Comparison of ENCODE assay signal across 2 cellular contexts in the genomic region with DNA sequence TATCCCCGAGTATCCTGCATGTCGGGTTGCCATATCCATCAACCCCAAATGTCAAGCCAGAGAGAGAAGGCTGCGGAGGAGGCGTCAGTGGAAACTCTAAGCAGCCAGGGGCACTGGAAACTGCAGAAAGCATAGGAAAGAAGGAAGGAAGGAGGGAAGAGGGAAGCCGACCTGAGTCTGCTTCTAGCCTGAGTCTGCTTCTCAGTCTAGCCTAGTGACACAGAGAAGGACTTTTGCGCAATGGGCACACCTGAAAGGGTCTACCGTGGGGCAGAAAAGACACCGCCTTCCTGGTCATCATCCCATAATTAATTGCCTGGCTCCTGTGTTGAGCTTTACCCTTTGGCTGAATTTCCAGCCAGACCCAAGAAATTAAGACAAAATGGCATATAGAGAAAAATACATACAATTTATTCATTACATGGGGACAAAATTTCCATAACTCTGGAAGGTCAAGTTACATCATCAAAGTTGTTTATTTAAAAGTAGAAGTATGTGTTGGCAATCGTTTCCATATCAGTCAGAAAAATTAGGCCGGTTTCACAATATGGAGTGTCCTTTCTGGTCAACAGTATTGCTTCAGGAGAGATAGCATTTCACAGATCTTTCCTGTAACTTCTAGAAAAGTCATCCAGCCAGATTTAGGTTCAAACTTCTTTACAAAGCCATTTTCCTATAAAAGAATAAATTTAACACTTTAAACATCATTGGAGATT.
TF ChIP-seq lines count a peak whose summit lies in the region.

No MANE protein-coding gene starts in this region.

TF ChIP-seq in GM23338, 12 proteins besides CTCF, POLR2A, EP300 and RAD21 (continued from another document and continues in another):
- TF ChIP-seq ZNF331 (CRISPR knock-in tag; IDR thresholded peaks at IDR 0.05; ENCODE audit: low read depth), result no peak
- no peak for TF ChIP-seq ZNF114 (CRISPR knock-in tag; IDR thresholded peaks at IDR 0.05)
- TF ChIP-seq EZH2phosphoT487 (IDR thresholded peaks at IDR 0.05; ENCODE audit: unreplicated experiment), result no peak
- TF ChIP-seq STAT1 (IDR thresholded peaks at IDR 0.05; ENCODE audit: unreplicated experiment), result no peak
- TF ChIP-seq, protein P1, sequence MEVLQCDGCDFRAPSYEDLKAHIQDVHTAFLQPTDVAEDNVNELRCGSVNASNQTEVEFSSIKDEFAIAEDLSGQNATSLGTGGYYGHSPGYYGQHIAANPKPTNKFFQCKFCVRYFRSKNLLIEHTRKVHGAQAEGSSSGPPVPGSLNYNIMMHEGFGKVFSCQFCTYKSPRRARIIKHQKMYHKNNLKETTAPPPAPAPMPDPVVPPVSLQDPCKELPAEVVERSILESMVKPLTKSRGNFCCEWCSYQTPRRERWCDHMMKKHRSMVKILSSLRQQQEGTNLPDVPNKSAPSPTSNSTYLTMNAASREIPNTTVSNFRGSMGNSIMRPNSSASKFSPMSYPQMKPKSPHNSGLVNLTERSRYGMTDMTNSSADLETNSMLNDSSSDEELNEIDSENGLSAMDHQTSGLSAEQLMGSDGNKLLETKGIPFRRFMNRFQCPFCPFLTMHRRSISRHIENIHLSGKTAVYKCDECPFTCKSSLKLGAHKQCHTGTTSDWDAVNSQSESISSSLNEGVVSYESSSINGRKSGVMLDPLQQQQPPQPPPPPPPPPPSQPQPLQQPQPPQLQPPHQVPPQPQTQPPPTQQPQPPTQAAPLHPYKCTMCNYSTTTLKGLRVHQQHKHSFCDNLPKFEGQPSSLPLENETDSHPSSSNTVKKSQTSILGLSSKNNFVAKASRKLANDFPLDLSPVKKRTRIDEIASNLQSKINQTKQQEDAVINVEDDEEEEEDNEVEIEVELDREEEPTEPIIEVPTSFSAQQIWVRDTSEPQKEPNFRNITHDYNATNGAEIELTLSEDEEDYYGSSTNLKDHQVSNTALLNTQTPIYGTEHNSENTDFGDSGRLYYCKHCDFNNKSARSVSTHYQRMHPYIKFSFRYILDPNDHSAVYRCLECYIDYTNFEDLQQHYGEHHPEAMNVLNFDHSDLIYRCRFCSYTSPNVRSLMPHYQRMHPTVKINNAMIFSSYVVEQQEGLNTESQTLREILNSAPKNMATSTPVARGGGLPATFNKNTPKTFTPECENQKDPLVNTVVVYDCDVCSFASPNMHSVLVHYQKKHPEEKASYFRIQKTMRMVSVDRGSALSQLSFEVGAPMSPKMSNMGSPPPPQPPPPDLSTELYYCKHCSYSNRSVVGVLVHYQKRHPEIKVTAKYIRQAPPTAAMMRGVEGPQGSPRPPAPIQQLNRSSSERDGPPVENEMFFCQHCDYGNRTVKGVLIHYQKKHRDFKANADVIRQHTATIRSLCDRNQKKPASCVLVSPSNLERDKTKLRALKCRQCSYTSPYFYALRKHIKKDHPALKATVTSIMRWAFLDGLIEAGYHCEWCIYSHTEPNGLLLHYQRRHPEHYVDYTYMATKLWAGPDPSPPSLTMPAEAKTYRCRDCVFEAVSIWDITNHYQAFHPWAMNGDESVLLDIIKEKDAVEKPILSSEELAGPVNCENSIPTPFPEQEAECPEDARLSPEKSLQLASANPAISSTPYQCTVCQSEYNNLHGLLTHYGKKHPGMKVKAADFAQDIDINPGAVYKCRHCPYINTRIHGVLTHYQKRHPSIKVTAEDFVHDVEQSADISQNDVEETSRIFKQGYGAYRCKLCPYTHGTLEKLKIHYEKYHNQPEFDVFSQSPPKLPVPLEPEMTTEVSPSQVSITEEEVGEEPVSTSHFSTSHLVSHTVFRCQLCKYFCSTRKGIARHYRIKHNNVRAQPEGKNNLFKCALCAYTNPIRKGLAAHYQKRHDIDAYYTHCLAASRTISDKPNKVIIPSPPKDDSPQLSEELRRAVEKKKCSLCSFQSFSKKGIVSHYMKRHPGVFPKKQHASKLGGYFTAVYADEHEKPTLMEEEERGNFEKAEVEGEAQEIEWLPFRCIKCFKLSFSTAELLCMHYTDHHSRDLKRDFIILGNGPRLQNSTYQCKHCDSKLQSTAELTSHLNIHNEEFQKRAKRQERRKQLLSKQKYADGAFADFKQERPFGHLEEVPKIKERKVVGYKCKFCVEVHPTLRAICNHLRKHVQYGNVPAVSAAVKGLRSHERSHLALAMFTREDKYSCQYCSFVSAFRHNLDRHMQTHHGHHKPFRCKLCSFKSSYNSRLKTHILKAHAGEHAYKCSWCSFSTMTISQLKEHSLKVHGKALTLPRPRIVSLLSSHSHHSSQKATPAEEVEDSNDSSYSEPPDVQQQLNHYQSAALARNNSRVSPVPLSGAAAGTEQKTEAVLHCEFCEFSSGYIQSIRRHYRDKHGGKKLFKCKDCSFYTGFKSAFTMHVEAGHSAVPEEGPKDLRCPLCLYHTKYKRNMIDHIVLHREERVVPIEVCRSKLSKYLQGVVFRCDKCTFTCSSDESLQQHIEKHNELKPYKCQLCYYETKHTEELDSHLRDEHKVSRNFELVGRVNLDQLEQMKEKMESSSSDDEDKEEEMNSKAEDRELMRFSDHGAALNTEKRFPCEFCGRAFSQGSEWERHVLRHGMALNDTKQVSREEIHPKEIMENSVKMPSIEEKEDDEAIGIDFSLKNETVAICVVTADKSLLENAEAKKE (CRISPR knock-in tag; IDR thresholded peaks at IDR 0.05), result no peak
- TF ChIP-seq, protein P2, sequence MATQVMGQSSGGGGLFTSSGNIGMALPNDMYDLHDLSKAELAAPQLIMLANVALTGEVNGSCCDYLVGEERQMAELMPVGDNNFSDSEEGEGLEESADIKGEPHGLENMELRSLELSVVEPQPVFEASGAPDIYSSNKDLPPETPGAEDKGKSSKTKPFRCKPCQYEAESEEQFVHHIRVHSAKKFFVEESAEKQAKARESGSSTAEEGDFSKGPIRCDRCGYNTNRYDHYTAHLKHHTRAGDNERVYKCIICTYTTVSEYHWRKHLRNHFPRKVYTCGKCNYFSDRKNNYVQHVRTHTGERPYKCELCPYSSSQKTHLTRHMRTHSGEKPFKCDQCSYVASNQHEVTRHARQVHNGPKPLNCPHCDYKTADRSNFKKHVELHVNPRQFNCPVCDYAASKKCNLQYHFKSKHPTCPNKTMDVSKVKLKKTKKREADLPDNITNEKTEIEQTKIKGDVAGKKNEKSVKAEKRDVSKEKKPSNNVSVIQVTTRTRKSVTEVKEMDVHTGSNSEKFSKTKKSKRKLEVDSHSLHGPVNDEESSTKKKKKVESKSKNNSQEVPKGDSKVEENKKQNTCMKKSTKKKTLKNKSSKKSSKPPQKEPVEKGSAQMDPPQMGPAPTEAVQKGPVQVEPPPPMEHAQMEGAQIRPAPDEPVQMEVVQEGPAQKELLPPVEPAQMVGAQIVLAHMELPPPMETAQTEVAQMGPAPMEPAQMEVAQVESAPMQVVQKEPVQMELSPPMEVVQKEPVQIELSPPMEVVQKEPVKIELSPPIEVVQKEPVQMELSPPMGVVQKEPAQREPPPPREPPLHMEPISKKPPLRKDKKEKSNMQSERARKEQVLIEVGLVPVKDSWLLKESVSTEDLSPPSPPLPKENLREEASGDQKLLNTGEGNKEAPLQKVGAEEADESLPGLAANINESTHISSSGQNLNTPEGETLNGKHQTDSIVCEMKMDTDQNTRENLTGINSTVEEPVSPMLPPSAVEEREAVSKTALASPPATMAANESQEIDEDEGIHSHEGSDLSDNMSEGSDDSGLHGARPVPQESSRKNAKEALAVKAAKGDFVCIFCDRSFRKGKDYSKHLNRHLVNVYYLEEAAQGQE (IDR thresholded peaks at IDR 0.05; ENCODE audit: unreplicated experiment), result no peak
- TF ChIP-seq POLR2AphosphoS5 (IDR thresholded peaks at IDR 0.05; ENCODE audit: low read depth), result no peak
- no peak for TF ChIP-seq NANOG (IDR thresholded peaks at IDR 0.05; ENCODE audit: borderline replicate concordance)
- no peak for TF ChIP-seq EZH2 (IDR thresholded peaks at IDR 0.05; ENCODE audit: low read depth, unreplicated experiment)
- no peak for TF ChIP-seq JUNB (IDR thresholded peaks at IDR 0.05; ENCODE audit: unreplicated experiment)

TF ChIP-seq in liver, 16 proteins besides CTCF, POLR2A, EP300 and RAD21 (continued from another document):
- TF ChIP-seq, protein P3, sequence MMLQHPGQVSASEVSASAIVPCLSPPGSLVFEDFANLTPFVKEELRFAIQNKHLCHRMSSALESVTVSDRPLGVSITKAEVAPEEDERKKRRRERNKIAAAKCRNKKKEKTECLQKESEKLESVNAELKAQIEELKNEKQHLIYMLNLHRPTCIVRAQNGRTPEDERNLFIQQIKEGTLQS (IDR thresholded peaks at IDR 0.05), result peak; percentile 68
- no peak for TF ChIP-seq HNF4G (IDR thresholded peaks at IDR 0.05)
- peak; percentile 29 for TF ChIP-seq SP1 (IDR thresholded peaks at IDR 0.05)
- TF ChIP-seq TAF1 (conservative IDR thresholded peaks at IDR 0.05), result no peak
- TF ChIP-seq JUND (IDR thresholded peaks at IDR 0.05), result peak in 1 of 2 donors; percentile 47
- peak in 1 of 2 donors; percentile 12 for TF ChIP-seq EGR1 (IDR thresholded peaks at IDR 0.05; ENCODE audit: low read depth in 2 of 2)
- peak; percentile 72 to 73 for TF ChIP-seq HNF4A (conservative IDR thresholded peaks at IDR 0.05)
- no peak for TF ChIP-seq GABPA (IDR thresholded peaks at IDR 0.05 in 1 of 2, conservative IDR thresholded peaks at IDR 0.05 in 1 of 2)
- TF ChIP-seq, protein P4, sequence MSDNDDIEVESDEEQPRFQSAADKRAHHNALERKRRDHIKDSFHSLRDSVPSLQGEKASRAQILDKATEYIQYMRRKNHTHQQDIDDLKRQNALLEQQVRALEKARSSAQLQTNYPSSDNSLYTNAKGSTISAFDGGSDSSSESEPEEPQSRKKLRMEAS (IDR thresholded peaks at IDR 0.05), result peak; percentile 23
- no peak for TF ChIP-seq FOXA1 (IDR thresholded peaks at IDR 0.05)
- peak; percentile 32 to 72 for TF ChIP-seq RXRA (IDR thresholded peaks at IDR 0.05)
- TF ChIP-seq FOXA2 (IDR thresholded peaks at IDR 0.05), result peak; percentile 65
- TF ChIP-seq, protein P2 (IDR thresholded peaks at IDR 0.05), result no peak
- TF ChIP-seq, protein P5, sequence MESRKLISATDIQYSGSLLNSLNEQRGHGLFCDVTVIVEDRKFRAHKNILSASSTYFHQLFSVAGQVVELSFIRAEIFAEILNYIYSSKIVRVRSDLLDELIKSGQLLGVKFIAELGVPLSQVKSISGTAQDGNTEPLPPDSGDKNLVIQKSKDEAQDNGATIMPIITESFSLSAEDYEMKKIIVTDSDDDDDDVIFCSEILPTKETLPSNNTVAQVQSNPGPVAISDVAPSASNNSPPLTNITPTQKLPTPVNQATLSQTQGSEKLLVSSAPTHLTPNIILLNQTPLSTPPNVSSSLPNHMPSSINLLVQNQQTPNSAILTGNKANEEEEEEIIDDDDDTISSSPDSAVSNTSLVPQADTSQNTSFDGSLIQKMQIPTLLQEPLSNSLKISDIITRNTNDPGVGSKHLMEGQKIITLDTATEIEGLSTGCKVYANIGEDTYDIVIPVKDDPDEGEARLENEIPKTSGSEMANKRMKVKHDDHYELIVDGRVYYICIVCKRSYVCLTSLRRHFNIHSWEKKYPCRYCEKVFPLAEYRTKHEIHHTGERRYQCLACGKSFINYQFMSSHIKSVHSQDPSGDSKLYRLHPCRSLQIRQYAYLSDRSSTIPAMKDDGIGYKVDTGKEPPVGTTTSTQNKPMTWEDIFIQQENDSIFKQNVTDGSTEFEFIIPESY (IDR thresholded peaks at IDR 0.05), result peak; percentile 40
